Comparison of ENCODE assay signal across 8 cellular contexts in genomic region chr1:119582801-119583200, GRCh38.
DNase-seq lines count a peak whose midpoint lies in the region; ATAC-seq and TF ChIP-seq lines count a peak whose summit lies in the region.

No MANE protein-coding gene starts in this region.

- POLR2A ChIA-PET in activated CD4-positive, alpha-beta memory T cell treated with anti-CD3 and anti-CD28 coated beads for 36 hours (lab: Charles Lee): no interaction called here

- H3K27me3 Mint-ChIP-seq in GM23338 (ENCODE audit: insufficient read depth, low read depth, poor library complexity): peaks cover 5% of the 10 kb centered on the region
- H3K27me3 Mint-ChIP-seq in activated CD4-positive, alpha-beta memory T cell treated with anti-CD3 and anti-CD28 coated beads for 36 hours: no peaks in the 10 kb centered on the region

- H3K9me2 ChIP-seq in GM23338 (ENCODE audit: insufficient read depth): no peaks in the 10 kb centered on the region

- H3K4me3 ChIP-seq in GM23338 (no peak overlapping the region), cardiac muscle cell (no peak overlapping the region)

- no peaks in the 10 kb centered on the region for H3F3A ChIP-seq in GM23338 (replicated peaks; ENCODE audit: low read depth)

- no peaks in the 10 kb centered on the region for H3K27me3 ChIP-seq in GM23338 (ENCODE audit: insufficient read depth)
- no peaks in the 10 kb centered on the region for H3K27me3 ChIP-seq in cardiac muscle cell

- no peak overlapping the region for H3K4me2 ChIP-seq in GM23338

- CTCF ChIA-PET in activated CD4-positive, alpha-beta memory T cell treated with anti-CD3 and anti-CD28 coated beads for 36 hours (lab: Charles Lee): interaction anchor here (0.6 to 1.0 kb wide), 2 partner anchors 32 to 93 kb away, joined by 3 read pairs; no protein-coding TSS in a partner anchor

- H3K27ac ChIP-seq in GM23338 (ENCODE audit: low read depth): no peak overlapping the region
- no peak overlapping the region for H3K27ac ChIP-seq in cardiac muscle cell

- peak; percentile 68 for DNase-seq in COR-L47 (lab: John Stamatoyannopoulos, UW)
- DNase-seq in GM23338 (ENCODE audit: low spot score): peak; percentile 92
- peak; percentile 22 for DNase-seq in NCI-H2171 treated with DMSO at 0.1 percent for 48 hours (lab: John Stamatoyannopoulos, UW)
- peak; percentile 22 for DNase-seq in activated CD4-positive, alpha-beta memory T cell treated with anti-CD3 and anti-CD28 coated beads for 36 hours
- DNase-seq in cardiac muscle cell (ENCODE audit: low read depth in 1 of 2, low spot score in 1 of 2): peak; percentile 64 to 83
- DNase-seq in renal cortical epithelial cell (ENCODE audit: low read depth): peak; percentile 48

- H2AFZ ChIP-seq in GM23338: peak overlapping the region; percentile 75; the same call in 1 of the 2 replicates

- intact Hi-C loops in activated CD4-positive, alpha-beta memory T cell treated with anti-CD3 and anti-CD28 coated beads for 36 hours (cut with micrococcal nuclease): no loop called here

- H4K20me1 ChIP-seq in GM23338 (replicated peaks; ENCODE audit: insufficient read depth): no peaks in the 10 kb centered on the region

- H3K9me3 Mint-ChIP-seq in GM23338: peaks cover 4% of the 10 kb centered on the region; the same call in 2 of the 3 replicates
- peaks cover 4% of the 10 kb centered on the region for H3K9me3 Mint-ChIP-seq in activated CD4-positive, alpha-beta memory T cell treated with anti-CD3 and anti-CD28 coated beads for 36 hours

- H3K36me3 Mint-ChIP-seq in GM23338 (ENCODE audit: low read depth): no peaks in the 10 kb centered on the region
- H3K36me3 Mint-ChIP-seq in activated CD4-positive, alpha-beta memory T cell treated with anti-CD3 and anti-CD28 coated beads for 36 hours: no peaks in the 10 kb centered on the region

- H3K9me3 ChIP-seq in cardiac muscle cell (ENCODE audit: low read depth): no peaks in the 10 kb centered on the region

- no peak overlapping the region for H3K27ac Mint-ChIP-seq in GM23338
- no peak overlapping the region for H3K27ac Mint-ChIP-seq in activated CD4-positive, alpha-beta memory T cell treated with anti-CD3 and anti-CD28 coated beads for 36 hours

- H3K4me3 Mint-ChIP-seq in GM23338: no peak overlapping the region
- no peak overlapping the region for H3K4me3 Mint-ChIP-seq in activated CD4-positive, alpha-beta memory T cell treated with anti-CD3 and anti-CD28 coated beads for 36 hours

- H3K4me1 Mint-ChIP-seq in GM23338: peaks cover 4% of the 10 kb centered on the region
- H3K4me1 Mint-ChIP-seq in activated CD4-positive, alpha-beta memory T cell treated with anti-CD3 and anti-CD28 coated beads for 36 hours (ENCODE audit: low read depth): no peaks in the 10 kb centered on the region

- no peaks in the 10 kb centered on the region for H3K79me2 ChIP-seq in GM23338 (replicated peaks; ENCODE audit: insufficient read depth)

- peak; percentile 99 for ATAC-seq in GM23338
- ATAC-seq in activated CD4-positive, CD25-positive, alpha-beta regulatory T cell treated with anti-CD3 and anti-CD28 coated beads, Interleukin-2, amount 50 U/mL, for 24 hours: no peak
- ATAC-seq in HG03135 (IDR thresholded peaks at IDR 0.05; ENCODE audit: unreplicated experiment): no peak

- H3K4me1 ChIP-seq in GM23338 (ENCODE audit: insufficient read depth) (no peaks in the 10 kb centered on the region; the same call in 1 of the 2 replicates), cardiac muscle cell (ENCODE audit: low read depth) (peaks cover 3% of the 10 kb centered on the region)

- H3K36me3 ChIP-seq in GM23338 (ENCODE audit: insufficient read depth): no peaks in the 10 kb centered on the region
- no peaks in the 10 kb centered on the region for H3K36me3 ChIP-seq in cardiac muscle cell

- TF ChIP-seq CTCF in GM23338 (conservative IDR thresholded peaks at IDR 0.05; ENCODE audit: low read depth in 2 of 2) (peak; percentile 69 to 91), cardiac muscle cell (IDR thresholded peaks at IDR 0.05; ENCODE audit: low read depth, low read length) (peak; percentile 69)

TF ChIP-seq in GM23338, 12 proteins besides CTCF, POLR2A, EP300 and RAD21:
- TF ChIP-seq STAT1 (IDR thresholded peaks at IDR 0.05; ENCODE audit: unreplicated experiment) (no peak), JUNB (IDR thresholded peaks at IDR 0.05; ENCODE audit: unreplicated experiment) (no peak), ZNF462 (CRISPR knock-in tag; IDR thresholded peaks at IDR 0.05) (no peak), CREB1 (CRISPR knock-in tag; IDR thresholded peaks at IDR 0.05; ENCODE audit: low read depth) (peak; percentile 61; the same call in 1 of the 2 replicates)

Comparison
In these comparisons a context has a peak if more than half of its experiments do, and no peak if none do; other contexts are left out.
1. DNase-seq: peak in every context shown above with its lines; median percentile 92 in GM23338; 74 in cardiac muscle cell; 68 in COR-L47; 48 in renal cortical epithelial cell; 22 in NCI-H2171 treated with DMSO at 0.1 percent for 48 hours; 22 in activated CD4-positive, alpha-beta memory T cell treated with anti-CD3 and anti-CD28 coated beads for 36 hours.